Comparison of ENCODE assay signal across 9 cellular contexts in genomic region chr22:42539236-42539771, GRCh38. TPM values are rescaled to one million over a fixed set of nuclear protein-coding genes. Genes with fewer than 3 reads are reported as not detected.
A peak's percentile ranks its signal among the peaks of the same experiment; 100 is the strongest.
DNase-seq lines count a peak whose midpoint lies in the region; ATAC-seq and TF ChIP-seq lines count a peak whose summit lies in the region.
"Not testable (repeated sequence)": the region's sequence is repeated elsewhere in the genome, so short reads cannot be mapped to it uniquely, and the experiment has no call there.
"Had no signal": no experiment of that assay in that cellular context is flagged by ENCODE, and none has a peak within 500 bp of the region (broad histone marks: within the 10 kb centered on the region; RNA-seq: fewer than 3 reads in every experiment).

No MANE protein-coding gene starts in this region.

- not testable (repeated sequence) for H3K9me3 ChIP-seq in DOHH2 (ENCODE audit: control insufficient read depth, insufficient read depth, low read length); KOPT-K1 (ENCODE audit: insufficient read depth, low read length, poor library complexity, severe bottlenecking); thyroid gland

- WGBS in thyroid gland, 2 donors = 10 to 31% methylated on average over 7 to 8 of the region's 11 CpGs

- not testable (repeated sequence) for H3K36me3 ChIP-seq in DOHH2 (ENCODE audit: control insufficient read depth, low read length); KOPT-K1 (ENCODE audit: insufficient read depth, low read length); thyroid gland

- not testable (repeated sequence) for BruUV-seq in MCF 10A (replicated peaks; lab: Mats Ljungman, UMichigan)

- TF ChIP-seq CTCF in DOHH2 (IDR thresholded peaks at IDR 0.05; ENCODE audit: low read depth, low read length, poor library complexity, severe bottlenecking); WTC11 (IDR thresholded peaks at IDR 0.05); MCF 10A (IDR thresholded peaks at IDR 0.05; ENCODE audit: unreplicated experiment); thyroid gland (IDR thresholded peaks at IDR 0.05): not testable (repeated sequence)

- peak; percentile 50 for ATAC-seq in GM21447 (IDR thresholded peaks at IDR 0.05; ENCODE audit: unreplicated experiment)
- ATAC-seq in WTC11 = peak; percentile 81
- ATAC-seq in Right ventricle myocardium inferior = peak; percentile 63

- POLR2A ChIA-PET in WTC11 (lab: Charles Lee) (interaction anchor here (0.7 kb wide), 1 partner anchor 383 kb away, joined by 4 read pairs; no protein-coding TSS in a partner anchor), MCF 10A (lab: Yijun Ruan, JAX) (interaction anchor here (0.6 to 3.0 kb wide), 5 partner anchors 41 to 542 kb away, joined by 3 to 11 read pairs (median 3); partner anchors contain the start of gene POLDIP3)

- TF ChIP-seq POLR2A in thyroid gland (IDR thresholded peaks at IDR 0.05) = not testable (repeated sequence)

- H3K9me2 ChIP-seq in DOHH2 (replicated peaks; ENCODE audit: control insufficient read depth, low read length) = not testable (repeated sequence)

- not testable (repeated sequence) for DNase-seq in WTC11 (ENCODE audit: low spot score); Right ventricle myocardium inferior (ENCODE audit: missing footprints)
- DNase-seq in MCF 10A (ENCODE audit: unreplicated experiment) (peak; percentile 50), myocyte (ENCODE audit: low read depth) (peak; percentile 33), thyroid gland (peak in 1 of 2 donors; percentile 32)

- H3K4me3 Mint-ChIP-seq in WTC11; MCF 10A (ENCODE audit: unreplicated experiment): not testable (repeated sequence)

- not testable (repeated sequence) for H3K27ac Mint-ChIP-seq in WTC11
- H3K27ac Mint-ChIP-seq in MCF 10A (ENCODE audit: low read depth, unreplicated experiment) = peak overlapping the region; percentile 51

- peaks cover 81% of the 10 kb centered on the region for H3K4me1 ChIP-seq in DOHH2 (ENCODE audit: control insufficient read depth, low read length)
- peaks cover 13 to 27% of the 10 kb centered on the region in 2 donors for H3K4me1 ChIP-seq in thyroid gland

- not testable (repeated sequence) for H3K4me1 Mint-ChIP-seq in WTC11; MCF 10A (ENCODE audit: insufficient read depth, unreplicated experiment)

- H3K79me2 ChIP-seq in DOHH2 (ENCODE audit: control insufficient read depth, low read length) = not testable (repeated sequence)

- H3F3A ChIP-seq in DOHH2 (ENCODE audit: control insufficient read depth, insufficient read depth) = peaks cover 27% of the 10 kb centered on the region

- H3K27me3 Mint-ChIP-seq in WTC11 (ENCODE audit: low read depth) = peaks cover 38% of the 10 kb centered on the region
- H3K27me3 Mint-ChIP-seq in MCF 10A (ENCODE audit: insufficient read depth, unreplicated experiment) = not testable (repeated sequence)

- not testable (repeated sequence) for H3K36me3 Mint-ChIP-seq in WTC11; MCF 10A (ENCODE audit: insufficient read depth, unreplicated experiment)

- peak overlapping the region; percentile 92 for H3K27ac ChIP-seq in DOHH2 (ENCODE audit: low read depth, low read length)
- H3K27ac ChIP-seq in KOPT-K1 (ENCODE audit: low read depth, low read length, poor library complexity, severe bottlenecking) = peak overlapping the region; percentile 58
- peak overlapping the region in 2 of 3 donors; percentile 56 to 58 for H3K27ac ChIP-seq in thyroid gland

- CTCF ChIA-PET in WTC11 (lab: Charles Lee) = interaction anchor here (0.6 to 2.3 kb wide), 3 partner anchors 27 to 555 kb away, joined by 5 to 7 read pairs (median 7); no protein-coding TSS in a partner anchor
- CTCF ChIA-PET in MCF 10A (lab: Yijun Ruan, JAX) = interaction anchor here (0.7 to 0.9 kb wide), 2 partner anchors 78 to 842 kb away, joined by 3 to 5 read pairs; no protein-coding TSS in a partner anchor

- peak overlapping the region; percentile 65 for H3K4me3 ChIP-seq in DOHH2 (ENCODE audit: low read length)
- not testable (repeated sequence) for H3K4me3 ChIP-seq in thyroid gland (replicated peaks in 1 of 3)

- not testable (repeated sequence) for H3K27me3 ChIP-seq in DOHH2 (ENCODE audit: control insufficient read depth, low read length); thyroid gland

- intact Hi-C loops in MCF 10A (cut with micrococcal nuclease); Right ventricle myocardium inferior (cut with DNase I); thyroid gland (cut with DNase I): not testable (repeated sequence)

- not testable (repeated sequence) for H3K9me3 Mint-ChIP-seq in WTC11; MCF 10A (ENCODE audit: unreplicated experiment)

- H3K4me2 ChIP-seq in DOHH2 (ENCODE audit: low read length) = peak overlapping the region; percentile 77

- H4K20me1 ChIP-seq in DOHH2 (ENCODE audit: control insufficient read depth, insufficient read depth, low read depth, low read length) = not testable (repeated sequence)

RNA-seq across cellular contexts. Expression of gene SERHL2, which starts 14.5 kb away (rescaled TPM):
- total RNA-seq in WTC11 (2021) (0.37 to 1.1 TPM (median 0.92 TPM) in 3 replicates), MCF 10A (2022) (0.75 TPM in 1 of 2 replicates, not detected in the other), Right ventricle myocardium inferior (2.6 TPM), myocyte (1.6 and 2.8 TPM in 2 replicates), thyroid gland (1 to 10 TPM in 2 of 4 donors, under 1 TPM in 1, not detected in 1; 0.83 to 5.1 (median 3.1) TPM)
- 0.92 TPM for polyA plus RNA-seq in myocyte (2012)
- total RNA-seq: H1 had no signal

RNA-seq across cellular contexts. Expression of gene RRP7A, which starts 19.7 kb away (rescaled TPM):
- total RNA-seq in WTC11 (2021) (72.9 to 95.0 TPM (median 76.5 TPM) in 3 replicates), MCF 10A (2022) (45.1 and 59.4 TPM in 2 replicates), Right ventricle myocardium inferior (16.3 TPM), myocyte (16.7 and 17.7 TPM in 2 replicates), thyroid gland (10 to 100 TPM; 20.2 to 27.8 (median 26.8) TPM)
- 19.0 TPM for polyA plus RNA-seq in myocyte (2012)
